38 cellular contexts compared by ENCODE assay signal in genomic region chr22:22618923-22619322, GRCh38. TPM values are rescaled to one million over a fixed set of nuclear protein-coding genes. Genes with fewer than 3 reads are reported as not detected.
"Had no signal": no experiment of that assay in that cellular context is flagged by ENCODE, and none has a peak within 500 bp of the region (broad histone marks: within the 10 kb centered on the region; RNA-seq: fewer than 3 reads in every experiment).

No MANE protein-coding gene starts in this region.

- H3K36me3 Mint-ChIP-seq: activated CD4-positive, alpha-beta memory T cell treated with anti-CD3 and anti-CD28 coated beads for 36 hours; activated naive CD4-positive, alpha-beta T cell treated with anti-CD3 and anti-CD28 coated beads, Interleukin-2, amount 50 U/mL, for 72 hours; activated naive CD8-positive, alpha-beta T cell treated with anti-CD3 and anti-CD28 coated beads for 36 hours had no signal

- H3K27ac ChIP-seq: adrenal gland, body of pancreas, brain microvascular endothelial cell, breast epithelium, VCaP had no signal

- H3K4me3 Mint-ChIP-seq: activated B cell treated with CpG ODN at 0.5 μM for 24 hours; activated CD4-positive, alpha-beta memory T cell treated with anti-CD3 and anti-CD28 coated beads for 36 hours; activated CD4-positive, alpha-beta T cell treated with anti-CD3 and anti-CD28 coated beads, Interleukin-2, amount 10 ng/mL, durations not matched to agents 24 days and 14 days; activated CD8-positive, alpha-beta T cell treated with anti-CD3 and anti-CD28 coated beads for 36 hours; activated naive CD4-positive, alpha-beta T cell treated with anti-CD3 and anti-CD28 coated beads for 36 hours; activated naive CD8-positive, alpha-beta T cell treated with anti-CD3 and anti-CD28 coated beads for 36 hours; activated T-cell treated with anti-CD3 and anti-CD28 coated beads, Interleukin-2, amount 50 U/mL, for 4 hours; activated T-cell treated with anti-CD3 and anti-CD28 coated beads, Interleukin-2, amount 50 U/mL, for 72 hours; activated T-helper 1 cell treated with anti-CD3 and anti-CD28 coated beads, Interleukin-12 subunit alpha, Interleukin-12 subunit beta, Interleukin-2, Interleukin-4 antibody, amounts not matched to agents 30 ng/mL and 10 ng/mL and 1 ng/mL, durations not matched to agents 14 hours and 24 hours and 36 hours; activated T-helper 17 cell treated with anti-CD3 and anti-CD28 coated beads, Interleukin-2, amount 50 U/mL, for 72 hours; T-helper 2 cell treated with Interferon-gamma antibody and Interleukin-4, amounts not matched to agents 5 μg/mL and 100 μg/mL, for 36 hours had no signal

- ATAC-seq: activated CD8-positive, alpha-beta T cell treated with anti-CD3 and anti-CD28 coated beads for 36 hours; activated naive CD4-positive, alpha-beta T cell treated with anti-CD3 and anti-CD28 coated beads, Interleukin-2, amount 50 U/mL, for 72 hours; activated T-cell treated with anti-CD3 and anti-CD28 coated beads, Interleukin-2, amount 50 U/mL, for 4 hours; activated T-cell treated with anti-CD3 and anti-CD28 coated beads, Interleukin-2, amount 50 U/mL, for 72 hours; activated T-helper 17 cell treated with anti-CD3 and anti-CD28 coated beads, Interleukin-2, amount 50 U/mL, for 72 hours; body of pancreas had no signal

- FAIRE-seq: astrocyte, TTC549 had no signal

- H3K4me3 ChIP-seq: adrenal gland, body of pancreas, breast epithelium had no signal

- H3K9me3 ChIP-seq: adrenal gland, body of pancreas, breast epithelium had no signal

- H3K36me3 ChIP-seq: adrenal gland, brain microvascular endothelial cell, breast epithelium had no signal

- H3K27ac Mint-ChIP-seq: activated B cell treated with CpG ODN at 0.5 μM for 24 hours; activated CD4-positive, alpha-beta memory T cell treated with anti-CD3 and anti-CD28 coated beads for 36 hours; activated CD4-positive, alpha-beta T cell treated with anti-CD3 and anti-CD28 coated beads, Interleukin-2, amount 10 ng/mL, durations not matched to agents 24 days and 14 days; activated CD8-positive, alpha-beta T cell treated with anti-CD3 and anti-CD28 coated beads for 36 hours; activated naive CD4-positive, alpha-beta T cell treated with anti-CD3 and anti-CD28 coated beads for 36 hours; activated naive CD4-positive, alpha-beta T cell treated with anti-CD3 and anti-CD28 coated beads, Interleukin-2, amount 50 U/mL, for 72 hours; activated naive CD8-positive, alpha-beta T cell treated with anti-CD3 and anti-CD28 coated beads for 36 hours; activated T-cell treated with anti-CD3 and anti-CD28 coated beads, Interleukin-2, amount 50 U/mL, for 72 hours; activated T-helper 1 cell treated with anti-CD3 and anti-CD28 coated beads, Interleukin-12 subunit alpha, Interleukin-12 subunit beta, Interleukin-2, Interleukin-4 antibody, amounts not matched to agents 30 ng/mL and 10 ng/mL and 1 ng/mL, durations not matched to agents 14 hours and 24 hours and 36 hours; activated T-helper 17 cell treated with anti-CD3 and anti-CD28 coated beads, Interleukin-2, amount 50 U/mL, for 72 hours; T-helper 2 cell treated with Interferon-gamma antibody and Interleukin-4, amounts not matched to agents 5 μg/mL and 100 μg/mL, for 36 hours had no signal

- DNase-seq: activated B cell treated with CpG ODN at 0.5 μM for 24 hours; activated CD4-positive, alpha-beta memory T cell treated with anti-CD3 and anti-CD28 coated beads for 36 hours; activated CD4-positive, alpha-beta T cell treated with anti-CD3 and anti-CD28 coated beads for 4 hours; activated CD4-positive, alpha-beta T cell treated with anti-CD3 and anti-CD28 coated beads, Interleukin-2, amount 10 ng/mL, durations not matched to agents 24 days and 14 days; activated CD4-positive, alpha-beta T cell treated with anti-CD3 and anti-CD28 coated beads, Interleukin-2, amount 50 U/mL, for 1 hour; activated CD4-positive, alpha-beta T cell treated with anti-CD3 and anti-CD28 coated beads, Interleukin-2, amount 50 U/mL, for 4 hours; activated CD4-positive, CD25-positive, alpha-beta regulatory T cell treated with anti-CD3 and anti-CD28 coated beads, Interleukin-2, amount 50 U/mL, for 72 hours; activated CD8-positive, alpha-beta memory T cell treated with anti-CD3 and anti-CD28 coated beads, Interleukin-2, amount 50 U/mL, for 4 hours; activated CD8-positive, alpha-beta T cell treated with anti-CD3 and anti-CD28 coated beads for 36 hours; activated effector memory CD4-positive, alpha-beta T cell treated with anti-CD3 and anti-CD28 coated beads, Interleukin-2, amount 50 U/mL, for 16 hours; activated gamma-delta T cell treated with Interleukin-2 at 50 U/mL for 16 hours; activated naive CD4-positive, alpha-beta T cell; activated naive CD4-positive, alpha-beta T cell treated with anti-CD3 and anti-CD28 coated beads for 36 hours; activated naive CD4-positive, alpha-beta T cell treated with anti-CD3 and anti-CD28 coated beads, Interleukin-2, amount 50 U/mL, for 16 hours; activated naive CD8-positive, alpha-beta T cell treated with anti-CD3 and anti-CD28 coated beads for 36 hours; activated T-cell treated with anti-CD3 and anti-CD28 coated beads for 4 hours; activated T-cell treated with anti-CD3 and anti-CD28 coated beads, Interleukin-2, amount 50 U/mL, for 1 hour; activated T-cell treated with anti-CD3 and anti-CD28 coated beads, Interleukin-2, amount 50 U/mL, for 4 hours; activated T-cell treated with anti-CD3 and anti-CD28 coated beads, Interleukin-2, amount 50 U/mL, for 72 hours; adrenal gland; amniotic stem cell; body of pancreas; brain microvascular endothelial cell; central memory CD4-positive, alpha-beta T cell; T-helper 2 cell; T-helper 9 cell had no signal

- H3K27me3 Mint-ChIP-seq: activated B cell treated with CpG ODN at 0.5 μM for 24 hours; activated T-helper 17 cell treated with anti-CD3 and anti-CD28 coated beads, Interleukin-2, amount 50 U/mL, for 72 hours had no signal

- H3K27me3 ChIP-seq: adrenal gland, body of pancreas had no signal

- H3K4me1 ChIP-seq: adrenal gland, body of pancreas, breast epithelium had no signal

RNA-seq across cellular contexts. Expression of gene GGTLC2, which starts 25.5 kb away (rescaled TPM):
- total RNA-seq: activated B cell treated with CpG ODN at 0.5 μM for 24 hours; activated CD4-positive, alpha-beta memory T cell treated with anti-CD3 and anti-CD28 coated beads for 36 hours; activated CD4-positive, alpha-beta T cell treated with anti-CD3 and anti-CD28 coated beads, Interleukin-2, amount 10 ng/mL, durations not matched to agents 24 days and 14 days; activated CD8-positive, alpha-beta memory T cell treated with anti-CD3 and anti-CD28 coated beads for 36 hours; activated CD8-positive, alpha-beta T cell treated with anti-CD3 and anti-CD28 coated beads for 36 hours; activated naive CD4-positive, alpha-beta T cell treated with anti-CD3 and anti-CD28 coated beads for 36 hours; activated naive CD4-positive, alpha-beta T cell treated with anti-CD3 and anti-CD28 coated beads, Interleukin-2, amount 50 U/mL, for 72 hours; activated naive CD8-positive, alpha-beta T cell treated with anti-CD3 and anti-CD28 coated beads for 36 hours; activated T-cell treated with anti-CD3 and anti-CD28 coated beads, Interleukin-2, amount 50 U/mL, for 4 hours; activated T-cell treated with anti-CD3 and anti-CD28 coated beads, Interleukin-2, amount 50 U/mL, for 72 hours; activated T-helper 1 cell treated with anti-CD3 and anti-CD28 coated beads, Interleukin-12 subunit alpha, Interleukin-12 subunit beta, Interleukin-2, Interleukin-4 antibody, amounts not matched to agents 30 ng/mL and 10 ng/mL and 1 ng/mL, durations not matched to agents 14 hours and 24 hours and 36 hours; activated T-helper 17 cell treated with anti-CD3 and anti-CD28 coated beads, Interleukin-2, amount 50 U/mL, for 72 hours; adrenal gland; aorta; astrocyte; body of pancreas; breast epithelium; cardiac septum; cerebellum had no signal
- polyA plus RNA-seq: adrenal gland, aorta had no signal

RNA-seq across cellular contexts. Expression of gene PRAME, which starts 59.9 kb away (rescaled TPM):
- total RNA-seq: activated B cell treated with CpG ODN at 0.5 μM for 24 hours; activated CD4-positive, alpha-beta memory T cell treated with anti-CD3 and anti-CD28 coated beads for 36 hours; activated CD4-positive, alpha-beta T cell treated with anti-CD3 and anti-CD28 coated beads, Interleukin-2, amount 10 ng/mL, durations not matched to agents 24 days and 14 days; activated CD8-positive, alpha-beta memory T cell treated with anti-CD3 and anti-CD28 coated beads for 36 hours; activated CD8-positive, alpha-beta T cell treated with anti-CD3 and anti-CD28 coated beads for 36 hours; activated naive CD4-positive, alpha-beta T cell treated with anti-CD3 and anti-CD28 coated beads for 36 hours; activated naive CD8-positive, alpha-beta T cell treated with anti-CD3 and anti-CD28 coated beads for 36 hours; activated T-helper 1 cell treated with anti-CD3 and anti-CD28 coated beads, Interleukin-12 subunit alpha, Interleukin-12 subunit beta, Interleukin-2, Interleukin-4 antibody, amounts not matched to agents 30 ng/mL and 10 ng/mL and 1 ng/mL, durations not matched to agents 14 hours and 24 hours and 36 hours; activated T-helper 17 cell treated with anti-CD3 and anti-CD28 coated beads, Interleukin-2, amount 50 U/mL, for 72 hours; aorta; astrocyte; body of pancreas; cerebellum had no signal
- polyA plus RNA-seq: aorta had no signal
